ENCODE assay signal across 20 cellular contexts in genomic region chr4:184806711-184807110, GRCh38. TPM values are rescaled to one million over a fixed set of nuclear protein-coding genes. Genes with fewer than 3 reads are reported as not detected.
DNase-seq lines count a peak whose midpoint lies in the region; ATAC-seq, FAIRE-seq and TF ChIP-seq lines count a peak whose summit lies in the region.
"Had no signal": no experiment of that assay in that cellular context is flagged by ENCODE, and none has a peak within 500 bp of the region (broad histone marks: within the 10 kb centered on the region; RNA-seq: fewer than 3 reads in every experiment).

No MANE protein-coding gene starts in this region.

- BruUV-seq in HepG2 (replicated peaks; lab: Mats Ljungman, UMichigan): no TSS peak

- in situ Hi-C loops in HepG2 (cut with HindIII; ENCODE audit: extremely low pct_ligation_motif_present, low pct_unique_long_range_greater_than_20kb): no loop called here

- H3K9me3 ChIP-seq in liver (ENCODE audit: control insufficient read depth in 4 of 4, low read length in 3 of 4) (no peaks in the 10 kb centered on the region), HepG2 (ENCODE audit: low read length) (no peaks in the 10 kb centered on the region), left lung (no peaks in the 10 kb centered on the region), skeletal muscle tissue (ENCODE audit: control insufficient read depth in 3 of 3, low read length in 3 of 3) (no peaks in the 10 kb centered on the region), upper lobe of left lung (no peaks in the 10 kb centered on the region)
- H3K9me3 ChIP-seq: A549, BLaER1 had no signal

- TF ChIP-seq EP300 in HepG2 (IDR thresholded peaks at IDR 0.05; ENCODE audit: low read depth in 2 of 2, low read length in 2 of 2): no peak
- TF ChIP-seq EP300 in HepG2 (CRISPR knock-in tag; IDR thresholded peaks at IDR 0.05; ENCODE audit: borderline replicate concordance): no peak
- TF ChIP-seq EP300 in upper lobe of left lung (IDR thresholded peaks at IDR 0.05): no peak

- 87% methylated on average over 1 of the region's 1 CpG for WGBS in liver
- WGBS in HepG2 (ENCODE audit: low lambda C conversion rate): 93% methylated on average over 1 of the region's 1 CpG
- WGBS in upper lobe of left lung, 2 donors: 83 to 92% methylated on average over 1 of the region's 1 CpG

- no peak for DNase-seq in HepG2 (ENCODE audit: low spot score)
- no peak for DNase-seq in left lung
- no peak for DNase-seq in upper lobe of left lung
- DNase-seq in NCI-H524 (lab: John Stamatoyannopoulos, UW): no peak
- no peak for DNase-seq in activated CD4-positive, CD25-positive, alpha-beta regulatory T cell treated with anti-CD3 and anti-CD28 coated beads, Interleukin-2, amount 50 U/mL, for 72 hours
- DNase-seq: CD4-positive, alpha-beta memory T cell; DMS153; GDM1; H9; NCI-H1105; NCI-H2081 treated with DMSO at 0.1 percent for 48 hours; NCI-H774; OCI-M1; SIG-M5 had no signal

- no peaks in the 10 kb centered on the region for H3K27me3 ChIP-seq in liver (ENCODE audit: control insufficient read depth in 4 of 4, insufficient read depth in 4 of 4, low read length in 3 of 4)
- H3K27me3 ChIP-seq in HepG2 (ENCODE audit: control insufficient read depth in 1 of 2, insufficient read depth in 2 of 2, low read length in 2 of 2): no peaks in the 10 kb centered on the region
- H3K27me3 ChIP-seq in left lung: no peaks in the 10 kb centered on the region
- H3K27me3 ChIP-seq in skeletal muscle tissue (ENCODE audit: control insufficient read depth in 3 of 3, insufficient read depth in 3 of 3, low read length in 3 of 3): no peaks in the 10 kb centered on the region
- H3K27me3 ChIP-seq in upper lobe of left lung: no peaks in the 10 kb centered on the region
- H3K27me3 ChIP-seq: BLaER1 had no signal

- no peak for FAIRE-seq in HepG2 (lab: Jason Lieb, UNC)
- FAIRE-seq: A549 had no signal

- POLR2A ChIA-PET in HepG2 (lab: Yijun Ruan, JAX): interaction anchor here (2.3 kb wide), 1 partner anchor 14 kb away, joined by 6 read pairs; no protein-coding TSS in a partner anchor

- H3K4me2 ChIP-seq in HepG2 (ENCODE audit: low read depth, low read length): no peak overlapping the region
- H3K4me2 ChIP-seq: A549, BLaER1 had no signal

- no peak overlapping the region for H2AFZ ChIP-seq in HepG2 (ENCODE audit: low read length)

- TF ChIP-seq CTCF in liver (IDR thresholded peaks at IDR 0.05; ENCODE audit: low read depth, low read length, missing input control) (no peak), HepG2 (CRISPR knock-in tag; IDR thresholded peaks at IDR 0.05) (no peak), left lung (IDR thresholded peaks at IDR 0.05) (no peak), upper lobe of left lung (IDR thresholded peaks at IDR 0.05) (no peak)

- H3K79me2 ChIP-seq in HepG2 (ENCODE audit: insufficient read depth, low read length): peaks cover 10% of the 10 kb centered on the region

- TF ChIP-seq POLR2A in HepG2 (IDR thresholded peaks at IDR 0.05; ENCODE audit: insufficient read depth in 1 of 2, low read depth in 2 of 2, low read length in 2 of 2): no peak
- TF ChIP-seq POLR2A in upper lobe of left lung (IDR thresholded peaks at IDR 0.05): no peak

- H3K4me1 ChIP-seq in liver (ENCODE audit: control insufficient read depth in 4 of 4, insufficient read depth in 4 of 4, low read length in 3 of 4): peaks cover 9 to 74% (median 57%) of the 10 kb centered on the region in 4 donors
- peaks cover 61% of the 10 kb centered on the region for H3K4me1 ChIP-seq in HepG2 (ENCODE audit: insufficient read depth, low read length)
- H3K4me1 ChIP-seq in left lung: peaks cover 11 to 94% of the 10 kb centered on the region in 2 donors
- peaks cover 66 to 70% (median 67%) of the 10 kb centered on the region in 3 donors for H3K4me1 ChIP-seq in skeletal muscle tissue (ENCODE audit: control insufficient read depth in 3 of 3, insufficient read depth in 3 of 3, low read length in 3 of 3)
- peaks cover 8 to 49% (median 34%) of the 10 kb centered on the region in 4 donors for H3K4me1 ChIP-seq in upper lobe of left lung

- no peak for ATAC-seq in HepG2
- no peak for ATAC-seq in left lung
- ATAC-seq in upper lobe of left lung (ENCODE audit: low FRiP score in 2 of 2): no peak
- no peak for ATAC-seq in HG03108 (IDR thresholded peaks at IDR 0.05; ENCODE audit: unreplicated experiment)
- ATAC-seq: A549, K562 had no signal

- peaks cover 0 to 11% (median 7%) of the 10 kb centered on the region in 4 donors for H3K36me3 ChIP-seq in liver (ENCODE audit: control insufficient read depth in 4 of 4, insufficient read depth in 3 of 4, low read depth in 1 of 4, low read length in 3 of 4)
- H3K36me3 ChIP-seq in HepG2 (replicated peaks in 1 of 2; ENCODE audit: control insufficient read depth in 1 of 2, insufficient read depth in 2 of 2, low read length in 2 of 2): peaks cover 0 to 1% of the 10 kb centered on the region in 2 experiments; a peak in 1 of 5 replicates
- H3K36me3 ChIP-seq in left lung: peaks cover 0 to 21% of the 10 kb centered on the region in 2 donors
- peaks cover 10 to 14% (median 11%) of the 10 kb centered on the region in 3 donors for H3K36me3 ChIP-seq in skeletal muscle tissue (ENCODE audit: control insufficient read depth in 3 of 3, insufficient read depth in 3 of 3, low read length in 3 of 3)
- peaks cover 0 to 10% (median 3%) of the 10 kb centered on the region in 4 donors for H3K36me3 ChIP-seq in upper lobe of left lung
- H3K36me3 ChIP-seq: BLaER1 had no signal

- H3K9ac ChIP-seq in liver (ENCODE audit: low read depth in 1 of 2, low read length in 2 of 2) (no peak overlapping the region), HepG2 (ENCODE audit: insufficient read depth, low read depth, low read length) (no peak overlapping the region), skeletal muscle tissue (ENCODE audit: low read depth in 1 of 3, low read length in 3 of 3) (peak overlapping the region; percentile 23 to 81 (median 52))
- H3K9ac ChIP-seq: BLaER1 had no signal

- no peaks in the 10 kb centered on the region for H4K20me1 ChIP-seq in HepG2 (ENCODE audit: insufficient read depth, low read length)

- no peak for TF ChIP-seq RAD21 in liver (IDR thresholded peaks at IDR 0.05)
- no peak for TF ChIP-seq RAD21 in HepG2 (CRISPR knock-in tag; IDR thresholded peaks at IDR 0.05)

- CTCF ChIA-PET in HepG2 (lab: Yijun Ruan, JAX; ENCODE audit: low intra/inter-chr PET ratio, low total read pairs): no interaction called here

- H3K4me3 ChIP-seq in liver (ENCODE audit: low read depth in 1 of 3, low read length in 3 of 3) (no peak overlapping the region), HepG2 (replicated peaks in 1 of 3; ENCODE audit: insufficient read depth in 1 of 3, low read depth in 2 of 3, low read length in 3 of 3) (no peak overlapping the region), left lung (no peak overlapping the region), skeletal muscle tissue (ENCODE audit: low read length in 3 of 3) (no peak overlapping the region), upper lobe of left lung (no peak overlapping the region)
- H3K4me3 ChIP-seq: A549, BLaER1, K562 had no signal

- intact Hi-C loops in HepG2 (cut with micrococcal nuclease; ENCODE audit: unreplicated experiment) (loop anchor here (10.0 kb wide), 1 partner anchor 178 kb away; no protein-coding TSS in a partner anchor), left lung (cut with DNase I) (no loop called here)

- H3K27ac ChIP-seq in liver (ENCODE audit: low read depth in 1 of 2, low read length in 2 of 2) (peak overlapping the region; percentile 44 to 60), HepG2 (ENCODE audit: extremely low read length, insufficient read depth, low read length) (no peak overlapping the region), left lung (peak overlapping the region; percentile 63 to 81), skeletal muscle tissue (ENCODE audit: low read depth, low read length) (peak overlapping the region; percentile 88), upper lobe of left lung (peak overlapping the region in 3 of 4 donors; percentile 50 to 85 (median 80))
- H3K27ac ChIP-seq: BLaER1 had no signal

TF ChIP-seq in liver, 16 proteins besides CTCF, POLR2A, EP300 and RAD21:
- no peak for TF ChIP-seq YY1 (IDR thresholded peaks at IDR 0.05)
- TF ChIP-seq TAF1 (conservative IDR thresholded peaks at IDR 0.05): no peak
- no peak for TF ChIP-seq SP1 (IDR thresholded peaks at IDR 0.05)
- no peak for TF ChIP-seq RXRA (IDR thresholded peaks at IDR 0.05)
- no peak for TF ChIP-seq NR2F2 (IDR thresholded peaks at IDR 0.05)

RNA-seq across cellular contexts. Expression of gene ACSL1, which starts 19.1 kb away (rescaled TPM):
- 1,000 to 10,000 TPM in 1 of 2 donors, 100 to 1,000 TPM in 1; 210 to 2,226 TPM for total RNA-seq in liver
- polyA plus RNA-seq in liver: 1,000 to 10,000 TPM in 1 of 2 donors, 100 to 1,000 TPM in 1; 704 to 1,052 TPM
- total RNA-seq in HepG2 (2016; rRNA removed; fragmentation: Illumina TruSeq; extraction: Trizol): 29.8 and 38.2 TPM in 2 replicates
- total RNA-seq in HepG2 (2016; cell fraction: cytosol; rRNA removed; fragmentation: Illumina TruSeq; extraction: Trizol; ENCODE audit: low read depth): 5.1 and 5.5 TPM in 2 replicates
- total RNA-seq in HepG2 (2016; cell fraction: insoluble cytoplasmic fraction; rRNA removed; fragmentation: Illumina TruSeq; extraction: Trizol): 27.7 and 32.5 TPM in 2 replicates
- 15.6 and 17.1 TPM in 2 replicates for total RNA-seq in HepG2 (2016; cell fraction: membrane; rRNA removed; fragmentation: Illumina TruSeq; extraction: Trizol)
- 33.0 and 35.9 TPM in 2 replicates for total RNA-seq in HepG2 (2016; cell fraction: nucleus; rRNA removed; fragmentation: Illumina TruSeq; extraction: Trizol)
- polyA plus RNA-seq in HepG2 (2011; rRNA removed): 10.0 and 14.3 TPM in 2 replicates
- polyA plus RNA-seq in HepG2 (2011; cell fraction: cytosol; rRNA removed): 5.5 and 11.2 TPM in 2 replicates
- 10.0 and 18.6 TPM in 2 replicates for polyA plus RNA-seq in HepG2 (2011; cell fraction: nucleus; rRNA removed)
- 8.5 and 20.6 TPM in 2 replicates for polyA plus RNA-seq in HepG2 (2012)
- 3.5 and 4.7 TPM in 2 replicates for polyA plus RNA-seq in HepG2 (2016; cell fraction: cytosol; fragmentation: Illumina TruSeq; extraction: Trizol; ENCODE audit: low read depth)
- 31.0 and 31.7 TPM in 2 replicates for polyA plus RNA-seq in HepG2 (2016; cell fraction: insoluble cytoplasmic fraction; fragmentation: Illumina TruSeq; extraction: Trizol; ENCODE audit: low read depth)
- 10.4 and 12.2 TPM in 2 replicates for polyA plus RNA-seq in HepG2 (2016; cell fraction: membrane; fragmentation: Illumina TruSeq; extraction: Trizol; ENCODE audit: low read depth)
- polyA plus RNA-seq in HepG2 (2016; cell fraction: nucleus; fragmentation: Illumina TruSeq; extraction: Trizol; ENCODE audit: insufficient read depth, low read depth): 44.4 and 47.7 TPM in 2 replicates
- polyA minus RNA-seq in HepG2 (2011; rRNA and poly(A)+ RNA removed; ENCODE audit: low replicate concordance): 14.8 and 18.9 TPM in 2 replicates
- 11.4 and 23.7 TPM in 2 replicates for polyA minus RNA-seq in HepG2 (2011; cell fraction: cytosol; rRNA and poly(A)+ RNA removed)
- polyA minus RNA-seq in HepG2 (2011; cell fraction: nucleus; rRNA and poly(A)+ RNA removed): 11.5 and 23.1 TPM in 2 replicates
- 100 to 1,000 TPM; 150 to 270 TPM for total RNA-seq in left lung
- total RNA-seq in skeletal muscle tissue: 123 TPM
- 100 to 1,000 TPM; 208 to 306 (median 234) TPM for total RNA-seq in upper lobe of left lung

Comparison
In these comparisons a context has a peak if more than half of its experiments do, and no peak if none do; other contexts are left out.
1. H3K9ac ChIP-seq: peak in skeletal muscle tissue (3 of 3); none in liver (0 of 2) and HepG2 (single experiment).